In the genomic region with DNA sequence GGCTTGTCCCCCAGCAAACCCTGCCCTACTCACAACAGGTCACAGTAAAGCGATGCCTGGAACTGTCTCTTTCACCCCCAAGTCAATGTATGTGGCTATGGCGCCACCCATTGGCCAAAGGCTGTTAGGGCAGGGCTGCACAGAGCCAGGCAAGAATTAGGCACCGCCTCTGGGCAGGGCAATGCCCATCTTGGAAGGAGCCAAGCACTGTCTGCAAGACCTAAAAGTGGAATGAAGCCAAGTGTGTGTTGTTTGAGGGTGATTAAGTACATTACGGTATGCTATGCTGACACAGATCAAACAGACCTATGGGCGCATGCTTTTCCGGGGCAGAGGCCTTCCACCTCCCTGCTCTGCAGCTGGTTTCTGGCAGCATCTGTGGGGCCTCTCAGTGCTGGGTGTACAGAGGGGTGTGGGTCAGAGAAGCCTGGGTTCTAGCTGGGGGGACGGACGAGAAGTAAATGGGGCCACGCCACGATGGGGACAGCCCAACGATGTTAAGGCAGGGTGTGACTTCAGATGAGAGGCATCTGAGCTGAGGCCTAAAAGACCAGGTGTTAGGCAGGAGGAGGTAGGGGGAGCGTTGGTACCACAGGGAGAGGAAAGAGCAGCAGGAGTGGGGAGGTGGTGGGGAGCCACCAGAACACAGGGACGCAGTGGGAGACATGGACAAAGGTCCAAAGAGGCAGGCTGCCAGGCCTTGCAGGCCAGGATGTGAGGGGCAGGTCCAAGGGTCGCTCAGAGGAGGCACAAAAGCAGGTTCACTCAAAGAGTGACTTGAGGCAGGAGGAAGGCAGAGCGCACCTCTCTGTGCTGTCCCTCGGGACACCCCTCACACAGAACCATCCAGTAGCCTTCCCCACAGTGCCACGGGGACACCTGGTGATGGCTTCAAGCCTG, we compare ENCODE assay signal across 8 cellular contexts. TPM values are rescaled to one million over a fixed set of nuclear protein-coding genes. Genes with fewer than 3 reads are reported as not detected.
DNase-seq lines count a peak whose midpoint lies in the region; ATAC-seq lines count a peak whose summit lies in the region.

No MANE protein-coding gene starts in this region.

- ATAC-seq in stimulated activated naive CD8-positive, alpha-beta T cell treated with anti-CD3 and anti-CD28 coated beads, Interleukin-15, amount 100 ng/mL, for 72 hours: peak; percentile 76
- ATAC-seq in HG03571 (IDR thresholded peaks at IDR 0.05; ENCODE audit: unreplicated experiment): no peak

- no peaks in the 10 kb centered on the region for H3K27me3 ChIP-seq in mesendoderm (ENCODE audit: insufficient read depth, low read length, poor library complexity)

- no peaks in the 10 kb centered on the region for H3K79me2 ChIP-seq in mesendoderm (ENCODE audit: control insufficient read depth, insufficient read depth, low read length)

- peaks cover 2% of the 10 kb centered on the region for H3K4me1 ChIP-seq in mesendoderm (ENCODE audit: control insufficient read depth, low read depth, low read length)

- H3K27ac Mint-ChIP-seq in stimulated activated naive CD8-positive, alpha-beta T cell treated with anti-CD3 and anti-CD28 coated beads, Interleukin-15, amount 100 ng/mL, for 72 hours: no peak overlapping the region

- peak; percentile 51 to 58 for DNase-seq in AML-193 (lab: John Stamatoyannopoulos, UW)
- peak; percentile 65 for DNase-seq in GM19240 (ENCODE audit: insufficient read length, low spot score)
- peak; percentile 88 for DNase-seq in NCI-H226
- peak; percentile 65 to 75 for DNase-seq in activated CD4-positive, alpha-beta T cell treated with anti-CD3 and anti-CD28 coated beads, Interleukin-2, amount 50 U/mL, for 48 hours
- peak; percentile 36 for DNase-seq in effector CD8-positive, alpha-beta T cell (lab: John Stamatoyannopoulos, UW)
- peak; percentile 78 for DNase-seq in mesendoderm
- DNase-seq in stimulated activated naive CD8-positive, alpha-beta T cell treated with anti-CD3 and anti-CD28 coated beads, Interleukin-15, amount 100 ng/mL, for 72 hours: peak; percentile 72 to 74

- H3K36me3 ChIP-seq in mesendoderm (ENCODE audit: control insufficient read depth, insufficient read depth, low read length): no peaks in the 10 kb centered on the region

- no peak overlapping the region for H3K9ac ChIP-seq in mesendoderm (ENCODE audit: low read length)

- no peak overlapping the region for H3K27ac ChIP-seq in mesendoderm (ENCODE audit: low read depth, low read length)

- H3K9me3 Mint-ChIP-seq in stimulated activated naive CD8-positive, alpha-beta T cell treated with anti-CD3 and anti-CD28 coated beads, Interleukin-15, amount 100 ng/mL, for 72 hours: no peaks in the 10 kb centered on the region

- no peak overlapping the region for H2BK15ac ChIP-seq in mesendoderm (replicated peaks; ENCODE audit: low read depth)

- H2BK120ac ChIP-seq in mesendoderm (ENCODE audit: low read depth, low read length): no peak overlapping the region

- no peak overlapping the region for H3K4ac ChIP-seq in mesendoderm (ENCODE audit: low read depth, low read length)

- no peak overlapping the region for H4K8ac ChIP-seq in mesendoderm (ENCODE audit: low read depth, low read length)

- no peak overlapping the region for H2BK5ac ChIP-seq in mesendoderm (ENCODE audit: low read length)

- peaks cover 3% of the 10 kb centered on the region for H3K79me1 ChIP-seq in mesendoderm (ENCODE audit: low read length)

- H3K23ac ChIP-seq in mesendoderm (ENCODE audit: low read length): no peak overlapping the region

- H4K5ac ChIP-seq in mesendoderm (ENCODE audit: low read length): no peak overlapping the region

- no peak overlapping the region for H2AK5ac ChIP-seq in mesendoderm (ENCODE audit: low read length)

- H3K56ac ChIP-seq in mesendoderm (ENCODE audit: low read length): no peak overlapping the region

- H3K4me1 Mint-ChIP-seq in stimulated activated naive CD8-positive, alpha-beta T cell treated with anti-CD3 and anti-CD28 coated beads, Interleukin-15, amount 100 ng/mL, for 72 hours: peaks cover 22% of the 10 kb centered on the region

- no peak overlapping the region for H3K4me3 ChIP-seq in mesendoderm (ENCODE audit: low read length)

- no CpG with 5 or more reads among the region's 17 CpGs for WGBS in mesendoderm (ENCODE audit: extremely low coverage, insufficient coverage, low lambda C conversion rate)

- no peaks in the 10 kb centered on the region for H3K27me3 Mint-ChIP-seq in stimulated activated naive CD8-positive, alpha-beta T cell treated with anti-CD3 and anti-CD28 coated beads, Interleukin-15, amount 100 ng/mL, for 72 hours

- no peak overlapping the region for H3K18ac ChIP-seq in mesendoderm (ENCODE audit: low read length)

- no peak overlapping the region for H3K4me3 Mint-ChIP-seq in stimulated activated naive CD8-positive, alpha-beta T cell treated with anti-CD3 and anti-CD28 coated beads, Interleukin-15, amount 100 ng/mL, for 72 hours

- H3K4me2 ChIP-seq in mesendoderm (ENCODE audit: low read length): no peak overlapping the region

RNA-seq across cellular contexts. Expression of a gene that starts 49.8 kb away (rescaled TPM):
- polyA plus RNA-seq in mesendoderm (2013, experiment 1 of 2): 101 TPM
- polyA plus RNA-seq in mesendoderm (2013, experiment 2 of 2): 108 TPM

Comparison
In these comparisons a context has a peak if more than half of its experiments do, and no peak if none do; other contexts are left out.
1. DNase-seq: peak in every context shown above with its lines; median percentile 88 in NCI-H226; 78 in mesendoderm; 73 in stimulated activated naive CD8-positive, alpha-beta T cell treated with anti-CD3 and anti-CD28 coated beads, Interleukin-15, amount 100 ng/mL, for 72 hours; 70 in activated CD4-positive, alpha-beta T cell treated with anti-CD3 and anti-CD28 coated beads, Interleukin-2, amount 50 U/mL, for 48 hours; 65 in GM19240; 54 in AML-193; 36 in effector CD8-positive, alpha-beta T cell.